13 cellular contexts compared by ENCODE assay signal in genomic region chr10:74290703-74291102, GRCh38.
DNase-seq lines count a peak whose midpoint lies in the region; ATAC-seq, FAIRE-seq and TF ChIP-seq lines count a peak whose summit lies in the region.
"Had no signal": no experiment of that assay in that cellular context is flagged by ENCODE, and none has a peak within 500 bp of the region (broad histone marks: within the 10 kb centered on the region; RNA-seq: fewer than 3 reads in every experiment).

No MANE protein-coding gene starts in this region.

- H3K4me1 ChIP-seq in A549, result peaks cover 27% of the 10 kb centered on the region
- peaks cover 4% of the 10 kb centered on the region for H3K4me1 ChIP-seq in mesodermal cell (ENCODE audit: control insufficient read depth, insufficient read depth, low read length, poor library complexity, severe bottlenecking)

- ATAC-seq in A549 (no peak), GM19023 (IDR thresholded peaks at IDR 0.05; ENCODE audit: unreplicated experiment) (no peak), HG03457 (IDR thresholded peaks at IDR 0.05; ENCODE audit: unreplicated experiment) (no peak)
- ATAC-seq: activated CD4-positive, alpha-beta T cell treated with anti-CD3 and anti-CD28 coated beads for 36 hours had no signal

- no peak for FAIRE-seq in A549 (lab: Jason Lieb, UNC)

- H3K9me3 ChIP-seq in A549, result no peaks in the 10 kb centered on the region
- H3K9me3 ChIP-seq in mesodermal cell (ENCODE audit: control insufficient read depth, low read length), result no peaks in the 10 kb centered on the region

- no peak overlapping the region for H3K4me3 ChIP-seq in A549
- H3K4me3 ChIP-seq in coronary artery, result no peak overlapping the region
- H3K4me3 ChIP-seq in mesodermal cell (ENCODE audit: extremely low read depth, insufficient read depth, low read length, poor library complexity, severe bottlenecking), result no peak overlapping the region

- CTCF ChIA-PET in A549 (lab: Yijun Ruan, JAX), result no interaction called here

- TF ChIP-seq CTCF in A549 (IDR thresholded peaks at IDR 0.05) (no peak), coronary artery (IDR thresholded peaks at IDR 0.05) (no peak)

- WGBS in A549 (ENCODE audit: missing lambda C conversion rate), result 87% methylated on average over 1 of the region's 1 CpG
- WGBS in mesodermal cell (ENCODE audit: insufficient coverage in 2 of 2), 2 experiments, result no CpG with 5 or more reads among the region's 1 CpG

- DNase-seq in A549 (ENCODE audit: low read depth in 1 of 2, low spot score in 1 of 2) (no peak), LHCN-M2 (ENCODE audit: low read depth) (peak; percentile 68), coronary artery (ENCODE audit: low spot score) (no peak), OCI-M2 (lab: John Stamatoyannopoulos, UW; ENCODE audit: unreplicated experiment) (no peak), midbrain (lab: John Stamatoyannopoulos, UW) (no peak)
- DNase-seq: activated CD4-positive, alpha-beta T cell treated with anti-CD3 and anti-CD28 coated beads for 36 hours; GDM1; mesendoderm; NCI-H1048; retina had no signal

- H3K36me3 ChIP-seq in mesodermal cell (ENCODE audit: control insufficient read depth, insufficient read depth, low read length), result no peaks in the 10 kb centered on the region

- POLR2A ChIA-PET in A549 (lab: Yijun Ruan, JAX), result no interaction called here

- H3K4me2 ChIP-seq in A549, result no peak overlapping the region

- TF ChIP-seq RAD21 in A549 (conservative IDR thresholded peaks at IDR 0.05 in 1 of 2, IDR thresholded peaks at IDR 0.05 in 1 of 2), result no peak

- no peak for TF ChIP-seq EP300 in A549 (IDR thresholded peaks at IDR 0.05)

- H3K27ac ChIP-seq in A549 (no peak overlapping the region), coronary artery (peak overlapping the region; percentile 19 to 62), mesodermal cell (ENCODE audit: low read depth, low read length, severe bottlenecking) (peak overlapping the region; percentile 39)

- no peak for TF ChIP-seq POLR2A in A549 (IDR thresholded peaks at IDR 0.05; ENCODE audit: low read length)

TF ChIP-seq in A549, 52 proteins besides CTCF, POLR2A, EP300 and RAD21:
- TF ChIP-seq FOSL2 (IDR thresholded peaks at IDR 0.05) (no peak), FOSL2 (CRISPR knock-in tag; IDR thresholded peaks at IDR 0.05) (peak; percentile 18; the same call in 1 of the 2 replicates), PHF8 (IDR thresholded peaks at IDR 0.05; ENCODE audit: borderline replicate concordance, low read depth) (no peak), CBX8 (IDR thresholded peaks at IDR 0.05) (no peak)
TF ChIP-seq in A549: peak in this region for 1.

Comparison
In these comparisons a context has a peak if more than half of its experiments do, and no peak if none do; other contexts are left out.
1. H3K27ac ChIP-seq: peak in coronary artery (2 of 2) and mesodermal cell (single experiment); none in A549 (0 of 2).